ENCODE assay signal across 10 cellular contexts in genomic region chr2:41937464-41937861, GRCh38.
DNase-seq lines count a peak whose midpoint lies in the region; ATAC-seq and TF ChIP-seq lines count a peak whose summit lies in the region.
"Had no signal": no experiment of that assay in that cellular context is flagged by ENCODE, and none has a peak within 500 bp of the region (broad histone marks: within the 10 kb centered on the region; RNA-seq: fewer than 3 reads in every experiment).

No MANE protein-coding gene starts in this region.

- ATAC-seq in right cardiac atrium: no peak
- ATAC-seq in Right ventricle myocardium inferior: no peak

- 66% methylated on average over 4 of the region's 4 CpGs for WGBS in right cardiac atrium

- intact Hi-C loops in right cardiac atrium (cut with DNase I) (loop anchor here in 3 of 4 donors (10.0 kb wide), 3 partner anchors 63 to 117 kb away; partner anchors contain the start of gene PKDCC (in 1 of the 3)), Right ventricle myocardium inferior (cut with DNase I) (no loop called here)

- H3K36me3 ChIP-seq in WERI-Rb-1: no peaks in the 10 kb centered on the region
- H3K36me3 ChIP-seq: transverse colon had no signal

- TF ChIP-seq CTCF in WERI-Rb-1 (IDR thresholded peaks at IDR 0.05; ENCODE audit: low read depth, low read length): no peak

- peak overlapping the region; percentile 32 for H3K27ac ChIP-seq in right cardiac atrium (ENCODE audit: low read length)
- H3K27ac ChIP-seq in WERI-Rb-1: peak overlapping the region; percentile 0; the same call in 1 of the 2 replicates
- H3K27ac ChIP-seq: VCaP had no signal

- H3K9me3 ChIP-seq in right cardiac atrium (ENCODE audit: control insufficient read depth, low read length) (no peaks in the 10 kb centered on the region), WERI-Rb-1 (ENCODE audit: severe bottlenecking) (no peaks in the 10 kb centered on the region)
- H3K9me3 ChIP-seq: transverse colon had no signal

- H3K27me3 ChIP-seq in right cardiac atrium (ENCODE audit: control insufficient read depth, insufficient read depth): no peaks in the 10 kb centered on the region
- peaks cover 3% of the 10 kb centered on the region for H3K27me3 ChIP-seq in WERI-Rb-1 (ENCODE audit: insufficient read depth, low read depth, severe bottlenecking)
- H3K27me3 ChIP-seq: transverse colon had no signal

- DNase-seq in right cardiac atrium (no peak), Right ventricle myocardium inferior (ENCODE audit: missing footprints) (no peak), WERI-Rb-1 (peak; percentile 56), iPS-NIHi7 (ENCODE audit: extremely low spot score) (peak; percentile 78), SIG-M5 (lab: John Stamatoyannopoulos, UW) (no peak), NCI-H1048 (lab: John Stamatoyannopoulos, UW) (no peak), SW 1271 (lab: John Stamatoyannopoulos, UW) (no peak)
- no peak for DNase-seq in activated effector memory CD4-positive, alpha-beta T cell treated with anti-CD3 and anti-CD28 coated beads, Interleukin-2, amount 50 U/mL, for 16 hours
- DNase-seq: transverse colon had no signal

- H3K4me3 ChIP-seq in right cardiac atrium (ENCODE audit: low read length): no peak overlapping the region
- H3K4me3 ChIP-seq in WERI-Rb-1 (ENCODE audit: low read depth, low read length): no peak overlapping the region
- H3K4me3 ChIP-seq: transverse colon had no signal

- H3K4me1 ChIP-seq in right cardiac atrium (ENCODE audit: control insufficient read depth, insufficient read depth, low read length): peaks cover 17% of the 10 kb centered on the region

Comparison
In these comparisons a context has a peak if more than half of its experiments do, and no peak if none do; other contexts are left out.
1. DNase-seq: peak in WERI-Rb-1 (single experiment) and iPS-NIHi7 (single experiment); none in right cardiac atrium (0 of 3), Right ventricle myocardium inferior (single experiment), activated effector memory CD4-positive, alpha-beta T cell treated with anti-CD3 and anti-CD28 coated beads, Interleukin-2, amount 50 U/mL, for 16 hours (single experiment), SIG-M5 (single experiment), NCI-H1048 (single experiment) and SW 1271 (0 of 2).